In the genomic region with DNA sequence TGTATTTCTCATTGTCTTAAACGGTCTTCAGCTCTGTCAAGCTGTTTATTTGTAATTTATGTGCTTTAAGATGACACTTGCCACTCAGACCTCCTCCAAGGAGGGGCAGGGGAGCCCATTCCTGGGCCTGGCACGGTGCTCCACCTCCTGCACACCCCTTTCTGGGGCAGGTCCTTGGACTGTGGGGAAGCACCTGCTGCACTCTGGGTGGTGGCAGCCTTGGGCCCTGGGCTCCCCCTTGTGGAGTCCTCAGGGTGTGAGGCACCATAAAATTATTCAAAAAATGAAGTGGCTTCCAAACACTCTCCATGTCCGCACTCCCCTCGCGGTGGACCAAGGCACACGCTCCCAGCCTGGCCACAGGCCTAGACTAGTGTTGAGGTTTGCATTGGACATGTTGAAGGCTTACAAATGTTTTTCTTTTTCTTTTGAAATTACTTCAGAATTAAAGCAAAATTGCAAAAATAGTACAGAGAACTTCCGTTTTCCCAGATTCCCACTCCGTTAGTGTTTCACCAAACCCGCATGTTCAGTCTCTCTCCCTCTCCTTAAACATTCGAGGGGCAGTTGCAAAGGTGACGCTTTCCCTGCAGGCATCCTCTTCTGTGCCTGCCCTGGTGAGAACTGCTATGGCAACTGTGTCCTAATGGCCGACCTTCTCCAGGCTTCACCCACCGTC, we compare ENCODE assay signal across 8 cellular contexts. TPM values are rescaled to one million over a fixed set of nuclear protein-coding genes. Genes with fewer than 3 reads are reported as not detected.
A peak's percentile ranks its signal among the peaks of the same experiment; 100 is the strongest.
DNase-seq lines count a peak whose midpoint lies in the region; ATAC-seq and TF ChIP-seq lines count a peak whose summit lies in the region.

No MANE protein-coding gene starts in this region.

- no peak overlapping the region for H3K4me3 ChIP-seq in Jurkat, Clone E6-1 (ENCODE audit: low read length)

- peak; percentile 81 for TF ChIP-seq CTCF in GM20000 (IDR thresholded peaks at IDR 0.05; ENCODE audit: extremely low read depth, missing control alignments)

- DNase-seq in CMK (ENCODE audit: low read depth) (peak; percentile 27), GM20000 (ENCODE audit: low spot score) (peak; percentile 88), SK-N-DZ (ENCODE audit: low spot score) (peak; percentile 58), activated gamma-delta T cell treated with Interleukin-2 at 50 U/mL for 16 hours (peak; percentile 69), Right ventricle myocardium inferior (ENCODE audit: missing footprints) (peak; percentile 87), sciatic nerve (ENCODE audit: low spot score) (peak; percentile 81), OCI-M2 (lab: John Stamatoyannopoulos, UW; ENCODE audit: unreplicated experiment) (no peak)
- peak; percentile 50 for DNase-seq in Jurkat, Clone E6-1 (ENCODE audit: low read depth, low spot score)

- intact Hi-C loops in Right ventricle myocardium inferior (cut with DNase I) (loop anchor here (5.0 kb wide), 3 partner anchors 35 to 200 kb away; partner anchors contain the start of gene FOXK2), sciatic nerve (cut with DNase I) (no loop called here)

- ATAC-seq in Right ventricle myocardium inferior (peak; percentile 82), sciatic nerve (peak; percentile 77)

RNA-seq across cellular contexts. Expression of gene FOXK2, which starts 32.4 kb away (rescaled TPM):
- 51.4 TPM for polyA plus RNA-seq in Jurkat, Clone E6-1 (2012; ENCODE audit: insufficient read depth, insufficient read length)
- 44.6 and 50.7 TPM in 2 replicates for polyA plus RNA-seq in SK-N-DZ (2014; cell fraction: cytosol; rRNA removed)
- polyA plus RNA-seq in SK-N-DZ (2014; cell fraction: nucleus; rRNA removed) = 43.3 and 51.3 TPM in 2 replicates
- total RNA-seq in Right ventricle myocardium inferior (39.4 TPM), sciatic nerve (59.9 TPM)
